2 cellular contexts compared by ENCODE assay signal in the genomic region with DNA sequence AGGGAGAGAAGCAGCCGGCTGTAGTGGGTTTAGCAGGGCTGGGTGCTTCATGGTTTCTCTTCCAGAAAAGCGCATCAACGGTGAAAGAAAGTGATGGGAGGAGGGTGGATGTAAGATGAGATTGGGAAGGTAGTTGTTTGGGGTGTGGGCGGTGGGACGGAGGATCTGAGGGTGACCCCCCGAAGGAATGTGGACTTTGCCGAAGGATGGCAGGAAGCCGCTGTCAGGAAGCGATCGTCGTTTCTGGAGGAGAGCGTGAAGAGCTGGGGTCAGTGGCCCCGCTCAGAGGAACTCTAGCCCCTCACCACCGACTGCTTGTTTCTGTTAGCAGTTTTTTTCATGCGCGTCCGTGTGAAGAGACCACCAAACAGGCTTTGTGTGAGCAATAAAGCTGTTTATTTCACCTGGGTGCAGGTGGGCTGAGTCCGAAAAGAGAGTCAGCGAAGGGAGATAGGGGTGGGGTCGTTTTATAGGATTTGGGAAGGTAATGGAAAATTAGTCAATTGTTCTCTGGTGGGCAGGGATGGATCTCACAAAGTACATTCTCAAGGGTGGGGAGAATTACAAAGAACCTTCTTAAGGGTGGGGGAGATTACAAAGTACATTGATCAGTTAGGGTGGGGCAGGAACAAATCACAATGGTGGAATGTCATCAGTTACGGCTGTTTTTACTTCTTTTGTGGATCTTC.
TF ChIP-seq lines count a peak whose summit lies in the region.

No MANE protein-coding gene starts in this region.

TF ChIP-seq in IMR-90, 13 proteins besides CTCF, POLR2A, EP300 and RAD21:
- TF ChIP-seq MXI1 (IDR thresholded peaks at IDR 0.05; ENCODE audit: borderline replicate concordance, low read depth, low read length) = 0 out of 2 replicates have a peak, but pooled peaks have one; percentile 4

TF ChIP-seq in GM12878, 131 proteins besides CTCF, POLR2A, EP300 and RAD21:
- 0 out of 4 replicates have a peak, but pooled peaks of 1 of the 2 experiments have one; percentile 11 for TF ChIP-seq IKZF2 (IDR thresholded peaks at IDR 0.05)
TF ChIP-seq in GM12878: peak in this region for 1; not testable (repeated sequence) for 130.
